In genomic region chr7:122137291-122138077, GRCh38 we compare ENCODE assay signal across 9 cellular contexts.
DNase-seq lines count a peak whose midpoint lies in the region; ATAC-seq lines count a peak whose summit lies in the region.
"Had no signal": no experiment of that assay in that cellular context is flagged by ENCODE, and none has a peak within 500 bp of the region (broad histone marks: within the 10 kb centered on the region; RNA-seq: fewer than 3 reads in every experiment).

No MANE protein-coding gene starts in this region.

- H3K9me3 ChIP-seq in HUES6 (ENCODE audit: control insufficient read depth, insufficient read depth, low read depth, low read length), result no peaks in the 10 kb centered on the region
- no peaks in the 10 kb centered on the region for H3K9me3 ChIP-seq in adipocyte (ENCODE audit: control insufficient read depth, low read length)
- no peaks in the 10 kb centered on the region for H3K9me3 ChIP-seq in subcutaneous abdominal adipose tissue (ENCODE audit: control insufficient read depth in 5 of 5, low read length in 5 of 5)

- ATAC-seq in HG02981 (IDR thresholded peaks at IDR 0.05; ENCODE audit: unreplicated experiment), result no peak
- ATAC-seq in HG02642 (IDR thresholded peaks at IDR 0.05; ENCODE audit: poor library complexity, unreplicated experiment), result no peak
- ATAC-seq in HG03565 (IDR thresholded peaks at IDR 0.05; ENCODE audit: unreplicated experiment), result no peak
- no peak for ATAC-seq in HG02884 (IDR thresholded peaks at IDR 0.05; ENCODE audit: unreplicated experiment)

- DNase-seq in adipocyte (ENCODE audit: low read depth), result peak; percentile 71
- peak; percentile 58 for DNase-seq in iris pigment epithelial cell (ENCODE audit: low read depth)
- DNase-seq: activated naive CD4-positive, alpha-beta T cell treated with anti-CD3 and anti-CD28 coated beads, Interleukin-2, amount 10 ng/mL, durations not matched to agents 7 days and 5 days had no signal

- H3K9ac ChIP-seq in HUES6 (ENCODE audit: low read length) (no peak overlapping the region), adipocyte (ENCODE audit: low read length) (peak overlapping the region; percentile 21), subcutaneous abdominal adipose tissue (ENCODE audit: low read length in 5 of 5) (peak overlapping the region in 4 of 5 donors; percentile 28 to 76 (median 58))

- H3K4me1 ChIP-seq in HUES6 (ENCODE audit: control insufficient read depth, insufficient read depth, low read length) (peaks cover 31% of the 10 kb centered on the region), adipocyte (ENCODE audit: control insufficient read depth, insufficient read depth, low read length) (peaks cover 35% of the 10 kb centered on the region), subcutaneous abdominal adipose tissue (ENCODE audit: control insufficient read depth in 5 of 5, insufficient read depth in 5 of 5, low read length in 5 of 5) (peaks cover 0 to 22% (median 21%) of the 10 kb centered on the region in 5 donors)

- 0 out of 2 replicates have a peak overlapping the region, but pooled peaks have one; percentile 13 for H3K4me3 ChIP-seq in HUES6 (ENCODE audit: low read depth, low read length)
- peak overlapping the region; percentile 70 for H3K4me3 ChIP-seq in adipocyte (ENCODE audit: low read length)
- peak overlapping the region; percentile 52 to 72 (median 62) for H3K4me3 ChIP-seq in subcutaneous abdominal adipose tissue (ENCODE audit: low read depth in 1 of 5, low read length in 5 of 5)

- H3K27me3 ChIP-seq in HUES6 (ENCODE audit: control insufficient read depth, insufficient read depth, low read length) (no peaks in the 10 kb centered on the region), adipocyte (replicated peaks; ENCODE audit: control insufficient read depth, insufficient read depth, low read length) (no peaks in the 10 kb centered on the region), subcutaneous abdominal adipose tissue (ENCODE audit: control insufficient read depth in 5 of 5, insufficient read depth in 4 of 5, low read length in 5 of 5) (no peaks in the 10 kb centered on the region)

- H3K27ac ChIP-seq in HUES6 (ENCODE audit: low read depth, low read length) (no peak overlapping the region; the same call in 1 of the 2 replicates), subcutaneous abdominal adipose tissue (ENCODE audit: low read depth, low read length) (peak overlapping the region; percentile 18)

- H3K36me3 ChIP-seq in HUES6 (ENCODE audit: control insufficient read depth, insufficient read depth, low read length) (peaks cover 29% of the 10 kb centered on the region), adipocyte (ENCODE audit: control insufficient read depth, insufficient read depth, low read length, severe bottlenecking) (peaks cover 10% of the 10 kb centered on the region), subcutaneous abdominal adipose tissue (ENCODE audit: control insufficient read depth in 5 of 5, insufficient read depth in 5 of 5, low read length in 5 of 5) (no peaks in the 10 kb centered on the region)

Comparison
In these comparisons a context has a peak if more than half of its experiments do, and no peak if none do; other contexts are left out.
1. H3K4me3 ChIP-seq: peak in every context shown above with its lines; median percentile 70 in adipocyte; 62 in subcutaneous abdominal adipose tissue; 13 in HUES6.